ENCODE assay signal across 10 cellular contexts in genomic region chr1:59007820-59008598, GRCh38.
DNase-seq lines count a peak whose midpoint lies in the region; ATAC-seq and TF ChIP-seq lines count a peak whose summit lies in the region.
"Had no signal": no experiment of that assay in that cellular context is flagged by ENCODE, and none has a peak within 500 bp of the region (broad histone marks: within the 10 kb centered on the region; RNA-seq: fewer than 3 reads in every experiment).

No MANE protein-coding gene starts in this region.

- H3K9me3 Mint-ChIP-seq in activated T-helper 17 cell treated with anti-CD3 and anti-CD28 coated beads, Interleukin-2, amount 50 U/mL, for 72 hours: no peaks in the 10 kb centered on the region
- H3K9me3 Mint-ChIP-seq: activated naive CD4-positive, alpha-beta T cell treated with anti-CD3 and anti-CD28 coated beads, Interleukin-2, amount 50 U/mL, for 24 hours had no signal

- no peak for TF ChIP-seq POLR2A in esophagus muscularis mucosa (IDR thresholded peaks at IDR 0.05; ENCODE audit: low read depth)

- no peak for TF ChIP-seq EP300 in esophagus muscularis mucosa (IDR thresholded peaks at IDR 0.05)

- WGBS in psoas muscle, 3 donors: 60 to 72% (median 69%) methylated on average over 8 of the region's 8 CpGs
- WGBS in esophagus muscularis mucosa: 50% methylated on average over 8 of the region's 8 CpGs

- H3K4me3 ChIP-seq in psoas muscle (no peak overlapping the region), esophagus muscularis mucosa (no peak overlapping the region)
- H3K4me3 ChIP-seq: right atrium auricular region had no signal

- no peaks in the 10 kb centered on the region for H3K36me3 Mint-ChIP-seq in activated T-helper 17 cell treated with anti-CD3 and anti-CD28 coated beads, Interleukin-2, amount 50 U/mL, for 72 hours (ENCODE audit: low read depth)
- H3K36me3 Mint-ChIP-seq: activated naive CD4-positive, alpha-beta T cell treated with anti-CD3 and anti-CD28 coated beads, Interleukin-2, amount 50 U/mL, for 24 hours had no signal

- peaks cover 23% of the 10 kb centered on the region for H3K4me1 Mint-ChIP-seq in activated T-helper 17 cell treated with anti-CD3 and anti-CD28 coated beads, Interleukin-2, amount 50 U/mL, for 72 hours

- H3K27ac ChIP-seq in psoas muscle (peak overlapping the region; percentile 54), esophagus muscularis mucosa (replicated peaks in 1 of 4) (no peak overlapping the region)
- H3K27ac ChIP-seq: right atrium auricular region had no signal

- H3K27ac Mint-ChIP-seq in activated T-helper 17 cell treated with anti-CD3 and anti-CD28 coated beads, Interleukin-2, amount 50 U/mL, for 72 hours: no peak overlapping the region
- H3K27ac Mint-ChIP-seq: activated naive CD4-positive, alpha-beta T cell treated with anti-CD3 and anti-CD28 coated beads, Interleukin-2, amount 50 U/mL, for 24 hours had no signal

- H3K27me3 ChIP-seq in psoas muscle (ENCODE audit: insufficient read depth in 3 of 3, low read length in 2 of 3) (no peaks in the 10 kb centered on the region), esophagus muscularis mucosa (no peaks in the 10 kb centered on the region)
- H3K27me3 ChIP-seq: right atrium auricular region had no signal

- H3K4me3 Mint-ChIP-seq in activated T-helper 17 cell treated with anti-CD3 and anti-CD28 coated beads, Interleukin-2, amount 50 U/mL, for 72 hours: peak overlapping the region; percentile 34
- H3K4me3 Mint-ChIP-seq: activated naive CD4-positive, alpha-beta T cell treated with anti-CD3 and anti-CD28 coated beads, Interleukin-2, amount 50 U/mL, for 24 hours had no signal

- H3K36me3 ChIP-seq in psoas muscle (ENCODE audit: insufficient read depth in 1 of 2, low read depth in 1 of 2): no peaks in the 10 kb centered on the region
- no peaks in the 10 kb centered on the region for H3K36me3 ChIP-seq in esophagus muscularis mucosa
- H3K36me3 ChIP-seq: right atrium auricular region had no signal

- H3K9me3 ChIP-seq in psoas muscle (no peaks in the 10 kb centered on the region), esophagus muscularis mucosa (no peaks in the 10 kb centered on the region)
- H3K9me3 ChIP-seq: right atrium auricular region had no signal

- H3K27me3 Mint-ChIP-seq in activated T-helper 17 cell treated with anti-CD3 and anti-CD28 coated beads, Interleukin-2, amount 50 U/mL, for 72 hours: peaks cover 10% of the 10 kb centered on the region
- H3K27me3 Mint-ChIP-seq: activated naive CD4-positive, alpha-beta T cell treated with anti-CD3 and anti-CD28 coated beads, Interleukin-2, amount 50 U/mL, for 24 hours had no signal

- no peak for TF ChIP-seq CTCF in psoas muscle (IDR thresholded peaks at IDR 0.05)
- TF ChIP-seq CTCF in esophagus muscularis mucosa (IDR thresholded peaks at IDR 0.05): no peak

- intact Hi-C loops in psoas muscle (cut with DNase I): loop anchor here in 1 of 2 donors (5.0 kb wide), 1 partner anchor 36 kb away; no protein-coding TSS in a partner anchor
- intact Hi-C loops in esophagus muscularis mucosa (cut with DNase I): no loop called here

- ATAC-seq in GM18909 (IDR thresholded peaks at IDR 0.05; ENCODE audit: poor library complexity, unreplicated experiment): peak; percentile 46
- peak; percentile 46 for ATAC-seq in HG02870 (IDR thresholded peaks at IDR 0.05; ENCODE audit: unreplicated experiment)
- ATAC-seq in activated T-helper 17 cell treated with anti-CD3 and anti-CD28 coated beads, Interleukin-2, amount 50 U/mL, for 72 hours (replicated peaks): peak; percentile 87
- no peak for ATAC-seq in psoas muscle
- no peak for ATAC-seq in HG03097 (IDR thresholded peaks at IDR 0.05; ENCODE audit: low FRiP score, unreplicated experiment)
- no peak for ATAC-seq in GM19467 (IDR thresholded peaks at IDR 0.05; ENCODE audit: unreplicated experiment)

- peaks cover 11% of the 10 kb centered on the region for H3K4me1 ChIP-seq in psoas muscle
- H3K4me1 ChIP-seq in esophagus muscularis mucosa: peaks cover 4 to 14% (median 11%) of the 10 kb centered on the region in 4 donors

- DNase-seq in psoas muscle (no peak), esophagus muscularis mucosa (ENCODE audit: extremely low spot score) (no peak), hippocampal formation (lab: John Stamatoyannopoulos, UW) (no peak)

Comparison
In these comparisons a context has a peak if more than half of its experiments do, and no peak if none do; other contexts are left out.
1. ATAC-seq: peak in GM18909 (single experiment), HG02870 (single experiment) and activated T-helper 17 cell treated with anti-CD3 and anti-CD28 coated beads, Interleukin-2, amount 50 U/mL, for 72 hours (single experiment); none in psoas muscle (0 of 4), HG03097 (single experiment) and GM19467 (single experiment).